Comparison of ENCODE assay signal across 11 cellular contexts in the genomic region with DNA sequence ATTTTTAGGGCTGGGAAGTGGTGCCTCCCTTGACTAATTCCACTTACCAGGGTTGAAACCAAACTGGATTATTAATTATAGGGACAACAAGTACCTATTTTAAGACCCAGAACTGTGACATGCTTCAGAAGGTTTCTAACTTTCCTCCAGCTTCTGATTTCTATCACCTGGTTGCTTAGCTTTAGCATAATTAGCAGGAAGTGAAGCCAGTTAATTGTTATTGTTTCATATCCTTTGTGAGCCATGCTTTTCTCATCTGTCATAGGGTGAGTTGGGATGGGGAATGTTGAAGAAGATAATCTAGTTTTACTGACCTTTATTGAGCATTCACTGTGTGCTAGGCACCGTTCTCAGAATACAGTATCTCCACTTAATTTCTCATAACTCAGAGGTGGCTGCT. TPM values are rescaled to one million over a fixed set of nuclear protein-coding genes. Genes with fewer than 3 reads are reported as not detected.
DNase-seq lines count a peak whose midpoint lies in the region; ATAC-seq and TF ChIP-seq lines count a peak whose summit lies in the region.
"Had no signal": no experiment of that assay in that cellular context is flagged by ENCODE, and none has a peak within 500 bp of the region (broad histone marks: within the 10 kb centered on the region; RNA-seq: fewer than 3 reads in every experiment).

No MANE protein-coding gene starts in this region.

- peaks cover 72% of the 10 kb centered on the region for H3K4me1 ChIP-seq in lower lobe of right lung
- H3K4me1 ChIP-seq in thoracic aorta (ENCODE audit: control insufficient read depth in 1 of 2, low read depth in 2 of 2), result peaks cover 52 to 66% of the 10 kb centered on the region in 2 donors

- H3K4me3 Mint-ChIP-seq in activated T-cell treated with anti-CD3 and anti-CD28 coated beads, Interleukin-2, amount 50 U/mL, for 4 hours, result peak overlapping the region; percentile 45
- H3K4me3 Mint-ChIP-seq in activated naive CD8-positive, alpha-beta T cell, result peak overlapping the region; percentile 61
- no peak overlapping the region for H3K4me3 Mint-ChIP-seq in T-helper 2 cell treated with Interferon-gamma antibody and Interleukin-4, amounts not matched to agents 5 μg/mL and 100 μg/mL, for 36 hours
- H3K4me3 Mint-ChIP-seq in CD14-positive monocyte, result no peak overlapping the region

- H3K27me3 ChIP-seq in lower lobe of right lung (ENCODE audit: low read depth) (no peaks in the 10 kb centered on the region), thoracic aorta (replicated peaks; ENCODE audit: insufficient read depth) (no peaks in the 10 kb centered on the region)
- H3K27me3 ChIP-seq: tibial artery had no signal

- DNase-seq in activated T-cell treated with anti-CD3 and anti-CD28 coated beads, Interleukin-2, amount 50 U/mL, for 4 hours, result no peak
- no peak for DNase-seq in activated T-cell treated with anti-CD3 and anti-CD28 coated beads for 4 hours
- DNase-seq in lower lobe of right lung, result no peak
- DNase-seq in thoracic aorta (ENCODE audit: low spot score), result no peak
- no peak for DNase-seq in T-helper 2 cell treated with Interferon-gamma antibody and Interleukin-4, amounts not matched to agents 5 μg/mL and 100 μg/mL, for 36 hours (ENCODE audit: low spot score)
- DNase-seq in left ventricle myocardium superior, result no peak
- no peak for DNase-seq in CD14-positive monocyte (ENCODE audit: low spot score)
- DNase-seq: NCI-H2171 treated with DMSO at 0.1 percent for 48 hours; stimulated activated CD4-positive, alpha-beta T cell treated with anti-CD3 and anti-CD28 coated beads, Interleukin-4, amount 100 ng/mL, for 4 hours; tibial artery had no signal

- peaks cover 29% of the 10 kb centered on the region for H3K36me3 Mint-ChIP-seq in activated T-cell treated with anti-CD3 and anti-CD28 coated beads, Interleukin-2, amount 50 U/mL, for 4 hours (ENCODE audit: insufficient read depth)
- H3K36me3 Mint-ChIP-seq in activated naive CD8-positive, alpha-beta T cell, result peaks cover 5% of the 10 kb centered on the region
- peaks cover 8% of the 10 kb centered on the region for H3K36me3 Mint-ChIP-seq in T-helper 2 cell treated with Interferon-gamma antibody and Interleukin-4, amounts not matched to agents 5 μg/mL and 100 μg/mL, for 36 hours (ENCODE audit: low read depth)
- H3K36me3 Mint-ChIP-seq in CD14-positive monocyte, result peaks cover 41 to 58% of the 10 kb centered on the region in 2 donors

- no peaks in the 10 kb centered on the region for H3K27me3 Mint-ChIP-seq in activated T-cell treated with anti-CD3 and anti-CD28 coated beads, Interleukin-2, amount 50 U/mL, for 4 hours (ENCODE audit: low read depth)
- no peaks in the 10 kb centered on the region for H3K27me3 Mint-ChIP-seq in activated naive CD8-positive, alpha-beta T cell
- H3K27me3 Mint-ChIP-seq in T-helper 2 cell treated with Interferon-gamma antibody and Interleukin-4, amounts not matched to agents 5 μg/mL and 100 μg/mL, for 36 hours (ENCODE audit: low read depth), result no peaks in the 10 kb centered on the region
- no peaks in the 10 kb centered on the region for H3K27me3 Mint-ChIP-seq in CD14-positive monocyte (ENCODE audit: low read depth in 3 of 3)

- H3K9me3 Mint-ChIP-seq in activated T-cell treated with anti-CD3 and anti-CD28 coated beads, Interleukin-2, amount 50 U/mL, for 4 hours, result no peaks in the 10 kb centered on the region
- H3K9me3 Mint-ChIP-seq in activated naive CD8-positive, alpha-beta T cell (ENCODE audit: low read depth), result no peaks in the 10 kb centered on the region
- no peaks in the 10 kb centered on the region for H3K9me3 Mint-ChIP-seq in T-helper 2 cell treated with Interferon-gamma antibody and Interleukin-4, amounts not matched to agents 5 μg/mL and 100 μg/mL, for 36 hours
- H3K9me3 Mint-ChIP-seq in CD14-positive monocyte, result peaks cover 0 to 2% (median 0%) of the 10 kb centered on the region in 7 donors

- H3K27ac Mint-ChIP-seq in activated naive CD8-positive, alpha-beta T cell, result peak overlapping the region; percentile 58
- H3K27ac Mint-ChIP-seq in T-helper 2 cell treated with Interferon-gamma antibody and Interleukin-4, amounts not matched to agents 5 μg/mL and 100 μg/mL, for 36 hours, result no peak overlapping the region
- H3K27ac Mint-ChIP-seq in CD14-positive monocyte, result peak overlapping the region in 1 of 7 donors; percentile 11

- H3K4me3 ChIP-seq in lower lobe of right lung (peak overlapping the region; percentile 7), thoracic aorta (peak overlapping the region; percentile 25)
- H3K4me3 ChIP-seq: tibial artery had no signal

- no peak for ATAC-seq in activated T-cell treated with anti-CD3 and anti-CD28 coated beads, Interleukin-2, amount 50 U/mL, for 4 hours
- no peak for ATAC-seq in lower lobe of right lung
- ATAC-seq in thoracic aorta (ENCODE audit: insufficient number of reproducible peaks, low FRiP score, low read depth), result no peak
- no peak for ATAC-seq in left ventricle myocardium superior

- H3K9me3 ChIP-seq in lower lobe of right lung, result no peaks in the 10 kb centered on the region
- no peaks in the 10 kb centered on the region for H3K9me3 ChIP-seq in thoracic aorta
- H3K9me3 ChIP-seq: tibial artery had no signal

- TF ChIP-seq CTCF in lower lobe of right lung (IDR thresholded peaks at IDR 0.05) (no peak), thoracic aorta (IDR thresholded peaks at IDR 0.05) (no peak), CD14-positive monocyte (IDR thresholded peaks at IDR 0.05) (no peak)

- H3K36me3 ChIP-seq in lower lobe of right lung (peaks cover 18% of the 10 kb centered on the region), thoracic aorta (no peaks in the 10 kb centered on the region)

- H3K27ac ChIP-seq in lower lobe of right lung (peak overlapping the region; percentile 99), thoracic aorta (no peak overlapping the region)

- intact Hi-C loops in lower lobe of right lung (cut with DNase I) (no loop called here), left ventricle myocardium superior (cut with micrococcal nuclease) (no loop called here), CD14-positive monocyte (cut with micrococcal nuclease) (no loop called here)

- peaks cover 64% of the 10 kb centered on the region for H3K4me1 Mint-ChIP-seq in activated T-cell treated with anti-CD3 and anti-CD28 coated beads, Interleukin-2, amount 50 U/mL, for 4 hours (ENCODE audit: low read depth)
- H3K4me1 Mint-ChIP-seq in activated naive CD8-positive, alpha-beta T cell (ENCODE audit: low read depth), result peaks cover 66% of the 10 kb centered on the region
- H3K4me1 Mint-ChIP-seq in T-helper 2 cell treated with Interferon-gamma antibody and Interleukin-4, amounts not matched to agents 5 μg/mL and 100 μg/mL, for 36 hours (ENCODE audit: low read depth), result peaks cover 36% of the 10 kb centered on the region
- H3K4me1 Mint-ChIP-seq in CD14-positive monocyte, result peaks cover 39% of the 10 kb centered on the region

RNA-seq across cellular contexts. Expression of a gene that starts 3.2 kb away (rescaled TPM):
- 10 to 100 TPM; 13.7 to 20.6 (median 15.4) TPM for total RNA-seq in activated T-cell treated with anti-CD3 and anti-CD28 coated beads, Interleukin-2, amount 50 U/mL, for 4 hours
- total RNA-seq in lower lobe of right lung (98.0 TPM), thoracic aorta (100 to 1,000 TPM in 1 of 2 donors, 10 to 100 TPM in 1; 83.9 to 103 TPM), left ventricle myocardium superior (76.3 TPM)
- 100 to 1,000 TPM; 231 to 235 TPM for polyA plus RNA-seq in CD14-positive monocyte

Comparison
In these comparisons a context has a peak if more than half of its experiments do, and no peak if none do; other contexts are left out.
1. H3K4me3 Mint-ChIP-seq: peak in activated T-cell treated with anti-CD3 and anti-CD28 coated beads, Interleukin-2, amount 50 U/mL, for 4 hours (single experiment) and activated naive CD8-positive, alpha-beta T cell (single experiment); none in T-helper 2 cell treated with Interferon-gamma antibody and Interleukin-4, amounts not matched to agents 5 μg/mL and 100 μg/mL, for 36 hours (single experiment) and CD14-positive monocyte (0 of 2).